ENCODE assay signal across 8 cellular contexts in the genomic region with DNA sequence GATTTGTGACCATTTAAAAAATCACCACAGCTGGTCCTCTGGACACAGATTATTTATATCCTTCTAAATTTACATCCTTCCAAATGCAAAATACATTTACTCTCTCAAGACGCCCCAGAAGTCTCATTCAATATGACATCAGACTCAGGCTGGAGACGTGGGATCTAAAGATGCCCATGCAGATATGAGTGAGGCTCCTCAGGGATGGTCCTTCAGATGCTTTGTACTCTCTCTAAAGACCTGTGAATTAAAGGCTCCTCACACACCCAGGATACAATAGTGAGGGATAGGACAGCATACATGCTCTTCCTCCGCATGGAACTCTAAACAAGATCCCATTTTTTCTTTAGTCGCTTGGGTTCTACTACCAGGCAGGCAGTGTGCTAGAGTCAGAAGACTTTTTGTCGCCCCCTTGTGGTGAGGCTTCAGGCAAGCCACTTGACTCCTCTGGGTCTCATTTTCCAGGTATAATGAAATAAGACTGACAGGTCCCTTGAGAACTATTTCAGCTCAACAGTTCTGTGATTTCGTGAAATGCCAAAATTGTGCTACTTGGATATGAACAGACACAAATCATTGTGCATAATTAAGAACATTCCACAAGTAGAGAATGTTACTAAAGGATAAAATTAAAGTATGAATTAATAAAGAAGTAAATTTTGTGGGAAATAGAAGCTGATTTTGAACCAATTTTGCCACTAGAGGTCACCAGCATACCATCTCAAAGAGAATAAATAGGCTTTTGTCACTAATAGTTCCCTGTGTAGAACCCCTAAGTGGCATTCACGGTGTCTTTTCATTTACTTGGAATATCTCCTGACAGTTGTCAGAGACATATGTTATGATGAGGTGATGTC. TPM values are rescaled to one million over a fixed set of nuclear protein-coding genes. Genes with fewer than 3 reads are reported as not detected.
DNase-seq lines count a peak whose midpoint lies in the region; ATAC-seq, FAIRE-seq and TF ChIP-seq lines count a peak whose summit lies in the region.

No MANE protein-coding gene starts in this region.

- H3K36me3 Mint-ChIP-seq in activated naive CD8-positive, alpha-beta T cell treated with anti-CD3 and anti-CD28 coated beads for 36 hours: no peaks in the 10 kb centered on the region

- no peak overlapping the region for H3K4me3 Mint-ChIP-seq in activated naive CD8-positive, alpha-beta T cell treated with anti-CD3 and anti-CD28 coated beads for 36 hours

- no peaks in the 10 kb centered on the region for H3K27me3 Mint-ChIP-seq in activated naive CD8-positive, alpha-beta T cell treated with anti-CD3 and anti-CD28 coated beads for 36 hours

- intact Hi-C loops in Right ventricle myocardium superior (cut with DNase I): loop anchor here (5.0 kb wide), 1 partner anchor 248 kb away; no protein-coding TSS in a partner anchor

- peak; percentile 97 for ATAC-seq in HG02642 (IDR thresholded peaks at IDR 0.05; ENCODE audit: poor library complexity, unreplicated experiment)
- ATAC-seq in Right ventricle myocardium superior (ENCODE audit: poor library complexity): peak; percentile 88

- peak; percentile 83 for FAIRE-seq in GM12891 (lab: Jason Lieb, UNC)

- no peak for TF ChIP-seq POLR2A in GM12891 (IDR thresholded peaks at IDR 0.05; ENCODE audit: low read depth, low read length)

- no peaks in the 10 kb centered on the region for H3K9me3 Mint-ChIP-seq in activated naive CD8-positive, alpha-beta T cell treated with anti-CD3 and anti-CD28 coated beads for 36 hours

- H3K27ac Mint-ChIP-seq in activated naive CD8-positive, alpha-beta T cell treated with anti-CD3 and anti-CD28 coated beads for 36 hours: no peak overlapping the region

- peaks cover 5% of the 10 kb centered on the region for H3K4me1 Mint-ChIP-seq in activated naive CD8-positive, alpha-beta T cell treated with anti-CD3 and anti-CD28 coated beads for 36 hours

- peak; percentile 26 for DNase-seq in GM12891 (ENCODE audit: insufficient read length, low spot score)
- peak; percentile 89 for DNase-seq in NCI-H1092 (lab: John Stamatoyannopoulos, UW)
- DNase-seq in SKM-1 (lab: John Stamatoyannopoulos, UW; ENCODE audit: unreplicated experiment): peak; percentile 72
- peak; percentile 67 for DNase-seq in activated naive CD8-positive, alpha-beta T cell treated with anti-CD3 and anti-CD28 coated beads for 36 hours
- peak; percentile 68 for DNase-seq in Right ventricle myocardium superior
- peak; percentile 68 for DNase-seq in pulmonary artery endothelial cell (ENCODE audit: low read depth, low spot score)
- DNase-seq in GOT3 (lab: John Stamatoyannopoulos, UW): no peak

TF ChIP-seq in GM12891, 5 proteins besides CTCF, POLR2A, EP300 and RAD21:
- TF ChIP-seq POLR2AphosphoS5 (IDR thresholded peaks at IDR 0.05; ENCODE audit: low read depth, low read length) (no peak), POU2F2 (IDR thresholded peaks at IDR 0.05; ENCODE audit: low read depth, low read length) (no peak), PAX5 (IDR thresholded peaks at IDR 0.05; ENCODE audit: insufficient read depth, low read length, severe bottlenecking) (no peak), TAF1 (IDR thresholded peaks at IDR 0.05; ENCODE audit: low read depth, low read length) (no peak), SPI1 (IDR thresholded peaks at IDR 0.05; ENCODE audit: low read depth, low read length) (no peak)

RNA-seq across cellular contexts. Expression of a gene that starts 13.6 kb away (rescaled TPM):
- polyA plus RNA-seq in GM12891 (2012; ENCODE audit: low read depth, missing spikeins): 28.7 TPM
- 10 to 100 TPM; 45.7 to 46.2 TPM for total RNA-seq in activated naive CD8-positive, alpha-beta T cell treated with anti-CD3 and anti-CD28 coated beads for 36 hours
- total RNA-seq in Right ventricle myocardium superior (67.9 TPM), pulmonary artery endothelial cell (32.6 and 45.2 TPM in 2 replicates)
